1 cellular context compared by ENCODE assay signal in genomic region chr17:6699997-6700947, GRCh38.
TF ChIP-seq lines count a peak whose summit lies in the region.

No MANE protein-coding gene starts in this region.

TF ChIP-seq in HepG2, 621 proteins besides CTCF, POLR2A, EP300 and RAD21 (continued from another document and continues in another):
- TF ChIP-seq, protein P1, sequence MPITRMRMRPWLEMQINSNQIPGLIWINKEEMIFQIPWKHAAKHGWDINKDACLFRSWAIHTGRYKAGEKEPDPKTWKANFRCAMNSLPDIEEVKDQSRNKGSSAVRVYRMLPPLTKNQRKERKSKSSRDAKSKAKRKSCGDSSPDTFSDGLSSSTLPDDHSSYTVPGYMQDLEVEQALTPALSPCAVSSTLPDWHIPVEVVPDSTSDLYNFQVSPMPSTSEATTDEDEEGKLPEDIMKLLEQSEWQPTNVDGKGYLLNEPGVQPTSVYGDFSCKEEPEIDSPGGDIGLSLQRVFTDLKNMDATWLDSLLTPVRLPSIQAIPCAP (CRISPR knock-in tag; IDR thresholded peaks at IDR 0.05; ENCODE audit: low read depth): peak; percentile 52; the same call in 1 of the 2 replicates
- no peak for TF ChIP-seq ZNF737 (CRISPR knock-in tag; IDR thresholded peaks at IDR 0.05; ENCODE audit: borderline replicate concordance)
- TF ChIP-seq PPARG (CRISPR knock-in tag; conservative IDR thresholded peaks at IDR 0.05): peak; percentile 98
- TF ChIP-seq BORCS8-MEF2B (CRISPR knock-in tag; IDR thresholded peaks at IDR 0.05): peak; percentile 80
- peak; percentile 66; the same call in 1 of the 2 replicates for TF ChIP-seq RBFOX2 (IDR thresholded peaks at IDR 0.05; ENCODE audit: low read depth, low read length)
- TF ChIP-seq NFIB (CRISPR knock-in tag; IDR thresholded peaks at IDR 0.05; ENCODE audit: borderline replicate concordance): no peak
- no peak for TF ChIP-seq ZNF713 (CRISPR knock-in tag; IDR thresholded peaks at IDR 0.05)
- TF ChIP-seq, protein P2, sequence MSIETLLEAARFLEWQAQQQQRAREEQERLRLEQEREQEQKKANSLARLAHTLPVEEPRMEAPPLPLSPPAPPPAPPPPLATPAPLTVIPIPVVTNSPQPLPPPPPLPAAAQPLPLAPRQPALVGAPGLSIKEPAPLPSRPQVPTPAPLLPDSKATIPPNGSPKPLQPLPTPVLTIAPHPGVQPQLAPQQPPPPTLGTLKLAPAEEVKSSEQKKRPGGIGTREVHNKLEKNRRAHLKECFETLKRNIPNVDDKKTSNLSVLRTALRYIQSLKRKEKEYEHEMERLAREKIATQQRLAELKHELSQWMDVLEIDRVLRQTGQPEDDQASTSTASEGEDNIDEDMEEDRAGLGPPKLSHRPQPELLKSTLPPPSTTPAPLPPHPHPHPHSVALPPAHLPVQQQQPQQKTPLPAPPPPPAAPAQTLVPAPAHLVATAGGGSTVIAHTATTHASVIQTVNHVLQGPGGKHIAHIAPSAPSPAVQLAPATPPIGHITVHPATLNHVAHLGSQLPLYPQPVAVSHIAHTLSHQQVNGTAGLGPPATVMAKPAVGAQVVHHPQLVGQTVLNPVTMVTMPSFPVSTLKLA (IDR thresholded peaks at IDR 0.05): peak; percentile 15; the same call in 1 of the 2 replicates
- TF ChIP-seq SMAD9 (CRISPR knock-in tag; IDR thresholded peaks at IDR 0.05): no peak
- TF ChIP-seq ZNF546 (CRISPR knock-in tag; conservative IDR thresholded peaks at IDR 0.05): no peak
- TF ChIP-seq ZNF253 (CRISPR knock-in tag; IDR thresholded peaks at IDR 0.05; ENCODE audit: borderline replicate concordance): no peak
- no peak for TF ChIP-seq MAFF (IDR thresholded peaks at IDR 0.05; ENCODE audit: low read depth, low read length)
- TF ChIP-seq ZNF44 (CRISPR knock-in tag; IDR thresholded peaks at IDR 0.05): no peak; the same call in 1 of the 2 replicates
- TF ChIP-seq ZNF530 (CRISPR knock-in tag; IDR thresholded peaks at IDR 0.05; ENCODE audit: low read depth): no peak
- TF ChIP-seq ZNF891 (CRISPR knock-in tag; IDR thresholded peaks at IDR 0.05): no peak; the same call in 1 of the 2 replicates
- no peak for TF ChIP-seq ZNF598 (CRISPR knock-in tag; IDR thresholded peaks at IDR 0.05; ENCODE audit: borderline replicate concordance)
- peak; percentile 92 for TF ChIP-seq ASH2L (IDR thresholded peaks at IDR 0.05; ENCODE audit: insufficient read length, low read depth, low read length)
- TF ChIP-seq ZNF678 (CRISPR knock-in tag; IDR thresholded peaks at IDR 0.05): no peak; the same call in 1 of the 2 replicates
- TF ChIP-seq CEBPZ (IDR thresholded peaks at IDR 0.05; ENCODE audit: low read length): no peak
- TF ChIP-seq ZNF101 (CRISPR knock-in tag; IDR thresholded peaks at IDR 0.05; ENCODE audit: borderline replicate concordance, low read depth): no peak
- TF ChIP-seq ESRRA (CRISPR knock-in tag; IDR thresholded peaks at IDR 0.05; ENCODE audit: low read depth): peak; percentile 96
- TF ChIP-seq HDAC2 (CRISPR knock-in tag; IDR thresholded peaks at IDR 0.05): peak; percentile 91
- TF ChIP-seq ZNF224 (CRISPR knock-in tag; IDR thresholded peaks at IDR 0.05): peak; percentile 92
- peak; percentile 99 for TF ChIP-seq NR2F2 (IDR thresholded peaks at IDR 0.05; ENCODE audit: borderline replicate concordance, low read depth)
- TF ChIP-seq ZNF138 (CRISPR knock-in tag; IDR thresholded peaks at IDR 0.05; ENCODE audit: low read depth): peak; percentile 63; the same call in 1 of the 2 replicates
- TF ChIP-seq MTA1 (CRISPR knock-in tag; IDR thresholded peaks at IDR 0.05; ENCODE audit: borderline replicate concordance): peak; percentile 54; the same call in 1 of the 2 replicates
- TF ChIP-seq PCBP2 (optimal IDR thresholded peaks at IDR 0.05; ENCODE audit: low read depth, low read length, poor library complexity, severe bottlenecking): no peak
- no peak for TF ChIP-seq ARNT (IDR thresholded peaks at IDR 0.05)
- TF ChIP-seq, protein P3, sequence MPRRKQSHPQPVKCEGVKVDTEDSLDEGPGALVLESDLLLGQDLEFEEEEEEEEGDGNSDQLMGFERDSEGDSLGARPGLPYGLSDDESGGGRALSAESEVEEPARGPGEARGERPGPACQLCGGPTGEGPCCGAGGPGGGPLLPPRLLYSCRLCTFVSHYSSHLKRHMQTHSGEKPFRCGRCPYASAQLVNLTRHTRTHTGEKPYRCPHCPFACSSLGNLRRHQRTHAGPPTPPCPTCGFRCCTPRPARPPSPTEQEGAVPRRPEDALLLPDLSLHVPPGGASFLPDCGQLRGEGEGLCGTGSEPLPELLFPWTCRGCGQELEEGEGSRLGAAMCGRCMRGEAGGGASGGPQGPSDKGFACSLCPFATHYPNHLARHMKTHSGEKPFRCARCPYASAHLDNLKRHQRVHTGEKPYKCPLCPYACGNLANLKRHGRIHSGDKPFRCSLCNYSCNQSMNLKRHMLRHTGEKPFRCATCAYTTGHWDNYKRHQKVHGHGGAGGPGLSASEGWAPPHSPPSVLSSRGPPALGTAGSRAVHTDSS (CRISPR knock-in tag; conservative IDR thresholded peaks at IDR 0.05): no peak
- peak; percentile 64; the same call in 1 of the 2 replicates for TF ChIP-seq THAP11 (CRISPR knock-in tag; IDR thresholded peaks at IDR 0.05)
- peak; percentile 98 for TF ChIP-seq IKZF5 (CRISPR knock-in tag; IDR thresholded peaks at IDR 0.05)
- peak; percentile 50; the same call in 1 of the 2 replicates for TF ChIP-seq ARID4A (CRISPR knock-in tag; IDR thresholded peaks at IDR 0.05; ENCODE audit: borderline replicate concordance)
- peak; percentile 46; the same call in 1 of the 2 replicates for TF ChIP-seq CHD4 (IDR thresholded peaks at IDR 0.05; ENCODE audit: borderline replicate concordance, low read length)
- TF ChIP-seq, protein P4, sequence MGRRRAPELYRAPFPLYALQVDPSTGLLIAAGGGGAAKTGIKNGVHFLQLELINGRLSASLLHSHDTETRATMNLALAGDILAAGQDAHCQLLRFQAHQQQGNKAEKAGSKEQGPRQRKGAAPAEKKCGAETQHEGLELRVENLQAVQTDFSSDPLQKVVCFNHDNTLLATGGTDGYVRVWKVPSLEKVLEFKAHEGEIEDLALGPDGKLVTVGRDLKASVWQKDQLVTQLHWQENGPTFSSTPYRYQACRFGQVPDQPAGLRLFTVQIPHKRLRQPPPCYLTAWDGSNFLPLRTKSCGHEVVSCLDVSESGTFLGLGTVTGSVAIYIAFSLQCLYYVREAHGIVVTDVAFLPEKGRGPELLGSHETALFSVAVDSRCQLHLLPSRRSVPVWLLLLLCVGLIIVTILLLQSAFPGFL (CRISPR knock-in tag; IDR thresholded peaks at IDR 0.05): no peak
- TF ChIP-seq, protein P5, sequence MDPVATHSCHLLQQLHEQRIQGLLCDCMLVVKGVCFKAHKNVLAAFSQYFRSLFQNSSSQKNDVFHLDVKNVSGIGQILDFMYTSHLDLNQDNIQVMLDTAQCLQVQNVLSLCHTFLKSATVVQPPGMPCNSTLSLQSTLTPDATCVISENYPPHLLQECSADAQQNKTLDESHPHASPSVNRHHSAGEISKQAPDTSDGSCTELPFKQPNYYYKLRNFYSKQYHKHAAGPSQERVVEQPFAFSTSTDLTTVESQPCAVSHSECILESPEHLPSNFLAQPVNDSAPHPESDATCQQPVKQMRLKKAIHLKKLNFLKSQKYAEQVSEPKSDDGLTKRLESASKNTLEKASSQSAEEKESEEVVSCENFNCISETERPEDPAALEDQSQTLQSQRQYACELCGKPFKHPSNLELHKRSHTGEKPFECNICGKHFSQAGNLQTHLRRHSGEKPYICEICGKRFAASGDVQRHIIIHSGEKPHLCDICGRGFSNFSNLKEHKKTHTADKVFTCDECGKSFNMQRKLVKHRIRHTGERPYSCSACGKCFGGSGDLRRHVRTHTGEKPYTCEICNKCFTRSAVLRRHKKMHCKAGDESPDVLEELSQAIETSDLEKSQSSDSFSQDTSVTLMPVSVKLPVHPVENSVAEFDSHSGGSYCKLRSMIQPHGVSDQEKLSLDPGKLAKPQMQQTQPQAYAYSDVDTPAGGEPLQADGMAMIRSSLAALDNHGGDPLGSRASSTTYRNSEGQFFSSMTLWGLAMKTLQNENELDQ (CRISPR knock-in tag; IDR thresholded peaks at IDR 0.05; ENCODE audit: borderline replicate concordance): no peak
- peak; percentile 80 for TF ChIP-seq ZNF501 (CRISPR knock-in tag; IDR thresholded peaks at IDR 0.05)
- TF ChIP-seq ZNF124 (CRISPR knock-in tag; IDR thresholded peaks at IDR 0.05): peak; percentile 89
- 0 out of 2 replicates have a peak, but pooled peaks have one; percentile 39 for TF ChIP-seq ZBTB8A (CRISPR knock-in tag; IDR thresholded peaks at IDR 0.05; ENCODE audit: borderline replicate concordance, low read depth)
- no peak for TF ChIP-seq KMT2A (CRISPR knock-in tag; IDR thresholded peaks at IDR 0.05)
- TF ChIP-seq, protein P6, sequence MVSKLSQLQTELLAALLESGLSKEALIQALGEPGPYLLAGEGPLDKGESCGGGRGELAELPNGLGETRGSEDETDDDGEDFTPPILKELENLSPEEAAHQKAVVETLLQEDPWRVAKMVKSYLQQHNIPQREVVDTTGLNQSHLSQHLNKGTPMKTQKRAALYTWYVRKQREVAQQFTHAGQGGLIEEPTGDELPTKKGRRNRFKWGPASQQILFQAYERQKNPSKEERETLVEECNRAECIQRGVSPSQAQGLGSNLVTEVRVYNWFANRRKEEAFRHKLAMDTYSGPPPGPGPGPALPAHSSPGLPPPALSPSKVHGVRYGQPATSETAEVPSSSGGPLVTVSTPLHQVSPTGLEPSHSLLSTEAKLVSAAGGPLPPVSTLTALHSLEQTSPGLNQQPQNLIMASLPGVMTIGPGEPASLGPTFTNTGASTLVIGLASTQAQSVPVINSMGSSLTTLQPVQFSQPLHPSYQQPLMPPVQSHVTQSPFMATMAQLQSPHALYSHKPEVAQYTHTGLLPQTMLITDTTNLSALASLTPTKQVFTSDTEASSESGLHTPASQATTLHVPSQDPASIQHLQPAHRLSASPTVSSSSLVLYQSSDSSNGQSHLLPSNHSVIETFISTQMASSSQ (IDR thresholded peaks at IDR 0.05; ENCODE audit: low read depth): peak; percentile 82
- TF ChIP-seq, protein P6 (CRISPR knock-in tag; IDR thresholded peaks at IDR 0.05; ENCODE audit: borderline replicate concordance): peak; percentile 94
